ENCODE assay signal across 1 cellular context in the genomic region with DNA sequence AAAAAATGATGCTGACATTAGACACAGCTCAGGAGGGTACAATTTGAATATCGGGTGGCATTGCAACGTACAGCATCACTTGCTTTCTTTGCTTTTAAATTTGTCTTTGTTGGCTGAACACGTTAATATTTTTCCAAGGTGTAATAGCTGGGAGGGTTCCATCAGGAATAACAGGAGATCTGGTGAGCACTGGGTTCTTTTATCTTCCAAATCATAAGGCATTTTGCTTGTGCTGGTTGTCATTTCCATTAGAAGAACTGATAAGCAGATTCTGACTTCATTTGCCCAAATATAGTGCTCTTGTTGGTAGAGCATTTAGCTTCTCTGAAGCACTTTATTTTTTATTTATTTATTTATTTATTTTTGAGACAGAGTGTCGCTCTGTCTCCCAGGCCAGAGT.
TF ChIP-seq lines count a peak whose summit lies in the region.

No MANE protein-coding gene starts in this region.

TF ChIP-seq in SK-N-SH, 30 proteins besides CTCF, POLR2A, EP300 and RAD21 (continued from another document):
- TF ChIP-seq, protein P1, sequence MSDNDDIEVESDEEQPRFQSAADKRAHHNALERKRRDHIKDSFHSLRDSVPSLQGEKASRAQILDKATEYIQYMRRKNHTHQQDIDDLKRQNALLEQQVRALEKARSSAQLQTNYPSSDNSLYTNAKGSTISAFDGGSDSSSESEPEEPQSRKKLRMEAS (IDR thresholded peaks at IDR 0.05; ENCODE audit: low read depth) = no peak
- TF ChIP-seq MXI1 (IDR thresholded peaks at IDR 0.05; ENCODE audit: low read depth, low read length) (no peak), RFX5 (IDR thresholded peaks at IDR 0.05; ENCODE audit: low read length) (no peak), SMC3 (IDR thresholded peaks at IDR 0.05; ENCODE audit: low read depth, low read length) (no peak), ELF1 (IDR thresholded peaks at IDR 0.05) (no peak), NFIC (IDR thresholded peaks at IDR 0.05; ENCODE audit: borderline replicate concordance) (no peak), USF1 (IDR thresholded peaks at IDR 0.05; ENCODE audit: borderline replicate concordance, low read depth) (no peak), MEF2A (IDR thresholded peaks at IDR 0.05; ENCODE audit: borderline replicate concordance, low read depth) (no peak), EZH2phosphoT487 (IDR thresholded peaks at IDR 0.05; ENCODE audit: borderline replicate concordance, low read depth) (no peak), NRF1 (IDR thresholded peaks at IDR 0.05; ENCODE audit: low read depth, low read length) (no peak)
